In the genomic region with DNA sequence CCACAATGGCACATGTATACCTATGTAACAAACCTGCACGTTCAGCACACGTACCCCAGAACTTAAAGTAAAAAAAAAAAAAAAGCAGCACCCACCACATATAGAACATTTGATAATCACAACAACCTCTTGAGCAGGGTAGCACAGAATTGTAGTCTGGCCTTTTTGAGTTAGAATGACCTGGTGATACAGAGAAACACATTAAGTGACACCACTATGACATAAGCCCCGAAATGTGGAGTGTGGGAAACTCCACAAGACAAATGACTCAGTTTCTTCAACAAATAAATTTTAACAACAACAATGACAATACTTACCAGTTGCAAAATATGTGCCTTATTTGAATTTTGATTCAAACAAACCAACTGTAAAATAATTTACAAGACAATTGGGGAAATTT, we compare ENCODE assay signal across 4 cellular contexts. TPM values are rescaled to one million over a fixed set of nuclear protein-coding genes. Genes with fewer than 3 reads are reported as not detected.
"Had no signal": no experiment of that assay in that cellular context is flagged by ENCODE, and none has a peak within 500 bp of the region (broad histone marks: within the 10 kb centered on the region; RNA-seq: fewer than 3 reads in every experiment).

No MANE protein-coding gene starts in this region.

- ATAC-seq: GM12878 had no signal

- DNase-seq: GDM1, GF-D8 had no signal

- H3K4me3 ChIP-seq: GM12878 had no signal

RNA-seq across cellular contexts. Expression of a gene that starts 46.4 kb away (rescaled TPM):
- total RNA-seq: G401, GM12878 had no signal
